ENCODE assay signal across 8 cellular contexts in the genomic region with DNA sequence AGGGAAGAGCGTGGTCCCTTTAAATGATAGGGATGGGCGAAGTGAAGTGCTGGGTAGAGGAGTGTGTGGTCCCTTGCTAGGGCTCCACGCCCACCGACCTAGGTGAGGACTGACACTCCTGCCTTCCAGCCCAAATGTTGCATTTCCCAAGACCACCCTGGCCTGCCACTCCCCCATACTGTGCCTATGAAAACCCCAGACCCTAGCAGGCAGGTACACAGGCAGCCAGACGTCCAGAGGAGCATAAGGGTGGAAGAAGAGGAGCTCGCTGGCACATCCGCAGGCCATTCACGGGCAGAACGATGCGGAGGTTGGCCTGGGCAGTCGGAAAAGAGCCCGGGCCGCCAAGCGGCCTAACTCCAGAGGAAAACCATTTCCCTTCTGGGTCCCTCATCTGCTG. TPM values are rescaled to one million over a fixed set of nuclear protein-coding genes. Genes with fewer than 3 reads are reported as not detected.
DNase-seq lines count a peak whose midpoint lies in the region; ATAC-seq, FAIRE-seq and TF ChIP-seq lines count a peak whose summit lies in the region.

No MANE protein-coding gene starts in this region.

- DNase-seq in activated T-cell treated with anti-CD3 and anti-CD28 coated beads, Interleukin-2, amount 50 U/mL, for 4 hours = no peak
- no peak for DNase-seq in activated T-cell treated with anti-CD3 and anti-CD28 coated beads, Interleukin-2, amount 50 U/mL, for 1 hour
- DNase-seq in activated T-helper 1 cell treated with anti-CD3 and anti-CD28 coated beads, Interleukin-12 subunit alpha, Interleukin-12 subunit beta, Interleukin-2, Interleukin-4 antibody, amounts not matched to agents 30 ng/mL and 10 ng/mL and 1 ng/mL, durations not matched to agents 14 hours and 24 hours and 36 hours (ENCODE audit: low spot score) = no peak
- no peak for DNase-seq in keratinocyte (ENCODE audit: low read depth, low spot score)
- DNase-seq in NCI-H2029 treated with DMSO at 0.1 percent for 48 hours (lab: John Stamatoyannopoulos, UW) = no peak

- peaks cover 25% of the 10 kb centered on the region for H3K4me1 ChIP-seq in keratinocyte (ENCODE audit: control insufficient read depth, extremely low read depth, insufficient read depth, low read length)
- H3K4me1 ChIP-seq in subcutaneous abdominal adipose tissue (ENCODE audit: control insufficient read depth in 5 of 5, insufficient read depth in 5 of 5, low read length in 5 of 5) = peaks cover 0 to 40% (median 34%) of the 10 kb centered on the region in 5 donors

- peaks cover 35% of the 10 kb centered on the region for H3K79me2 ChIP-seq in keratinocyte (ENCODE audit: control insufficient read depth, insufficient read depth, low read length)

- intact Hi-C loops in activated T-helper 1 cell treated with anti-CD3 and anti-CD28 coated beads, Interleukin-12 subunit alpha, Interleukin-12 subunit beta, Interleukin-2, Interleukin-4 antibody, amounts not matched to agents 30 ng/mL and 10 ng/mL and 1 ng/mL, durations not matched to agents 14 hours and 24 hours and 36 hours (cut with micrococcal nuclease) = loop anchor here (5.0 to 10.0 kb wide), 2 partner anchors 111 to 378 kb away; a partner anchor contains a TSS

- FAIRE-seq in keratinocyte (lab: Jason Lieb, UNC) = no peak

- H3K4me3 Mint-ChIP-seq in activated T-cell treated with anti-CD3 and anti-CD28 coated beads, Interleukin-2, amount 50 U/mL, for 4 hours = peak overlapping the region; percentile 96
- peak overlapping the region; percentile 96 for H3K4me3 Mint-ChIP-seq in activated T-helper 1 cell treated with anti-CD3 and anti-CD28 coated beads, Interleukin-12 subunit alpha, Interleukin-12 subunit beta, Interleukin-2, Interleukin-4 antibody, amounts not matched to agents 30 ng/mL and 10 ng/mL and 1 ng/mL, durations not matched to agents 14 hours and 24 hours and 36 hours

- dilution Hi-C loops in keratinocyte (cut with MboI; ENCODE audit: extremely low pct_ligation_motif_present, low sequenced_read_pairs) = no loop called here

- H3K9me1 ChIP-seq in keratinocyte (ENCODE audit: control insufficient read depth, extremely low read depth, insufficient read depth, low read length) = no peaks in the 10 kb centered on the region

- H3K4me3 ChIP-seq in keratinocyte (ENCODE audit: control insufficient read depth in 2 of 3, extremely low read depth in 1 of 3, insufficient read depth in 2 of 3, low read depth in 1 of 3, low read length in 3 of 3) (peak overlapping the region in 1 of 3 experiments; percentile 95), subcutaneous abdominal adipose tissue (ENCODE audit: low read depth in 1 of 5, low read length in 5 of 5) (peak overlapping the region; percentile 85 to 99 (median 97))

- H3K9ac ChIP-seq in keratinocyte (ENCODE audit: control insufficient read depth, extremely low read depth, insufficient read depth, low read length) = no peak overlapping the region
- peak overlapping the region in 1 of 5 donors; percentile 97 for H3K9ac ChIP-seq in subcutaneous abdominal adipose tissue (ENCODE audit: low read length in 5 of 5)

- H3K9me3 ChIP-seq in keratinocyte (ENCODE audit: control insufficient read depth, low read depth, low read length) = no peaks in the 10 kb centered on the region
- H3K9me3 ChIP-seq in subcutaneous abdominal adipose tissue (ENCODE audit: control insufficient read depth in 5 of 5, low read length in 5 of 5) = no peaks in the 10 kb centered on the region

- H3K27ac Mint-ChIP-seq in activated T-helper 1 cell treated with anti-CD3 and anti-CD28 coated beads, Interleukin-12 subunit alpha, Interleukin-12 subunit beta, Interleukin-2, Interleukin-4 antibody, amounts not matched to agents 30 ng/mL and 10 ng/mL and 1 ng/mL, durations not matched to agents 14 hours and 24 hours and 36 hours = no peak overlapping the region

- H3K36me3 ChIP-seq in keratinocyte (ENCODE audit: control insufficient read depth in 2 of 2, extremely low read depth in 1 of 2, insufficient read depth in 2 of 2, low read length in 2 of 2) (no peaks in the 10 kb centered on the region), subcutaneous abdominal adipose tissue (ENCODE audit: control insufficient read depth in 5 of 5, insufficient read depth in 5 of 5, low read length in 5 of 5) (no peaks in the 10 kb centered on the region)

- H3K36me3 Mint-ChIP-seq in activated T-cell treated with anti-CD3 and anti-CD28 coated beads, Interleukin-2, amount 50 U/mL, for 4 hours (ENCODE audit: insufficient read depth) = no peaks in the 10 kb centered on the region
- no peaks in the 10 kb centered on the region for H3K36me3 Mint-ChIP-seq in activated T-helper 1 cell treated with anti-CD3 and anti-CD28 coated beads, Interleukin-12 subunit alpha, Interleukin-12 subunit beta, Interleukin-2, Interleukin-4 antibody, amounts not matched to agents 30 ng/mL and 10 ng/mL and 1 ng/mL, durations not matched to agents 14 hours and 24 hours and 36 hours (ENCODE audit: low read depth)

- TF ChIP-seq CTCF in keratinocyte (optimal IDR thresholded peaks at IDR 0.05 in 1 of 3, IDR thresholded peaks at IDR 0.05 in 1 of 3, conservative IDR thresholded peaks at IDR 0.05 in 1 of 3; ENCODE audit: extremely low read depth in 1 of 3, insufficient read depth in 2 of 3, low read length in 3 of 3) = no peak

- H3K27ac ChIP-seq in keratinocyte (ENCODE audit: control insufficient read depth, insufficient read depth, low read length) (no peak overlapping the region), subcutaneous abdominal adipose tissue (ENCODE audit: low read depth, low read length) (no peak overlapping the region)

- no peaks in the 10 kb centered on the region for H3K27me3 Mint-ChIP-seq in activated T-cell treated with anti-CD3 and anti-CD28 coated beads, Interleukin-2, amount 50 U/mL, for 4 hours (ENCODE audit: low read depth)
- H3K27me3 Mint-ChIP-seq in activated T-helper 1 cell treated with anti-CD3 and anti-CD28 coated beads, Interleukin-12 subunit alpha, Interleukin-12 subunit beta, Interleukin-2, Interleukin-4 antibody, amounts not matched to agents 30 ng/mL and 10 ng/mL and 1 ng/mL, durations not matched to agents 14 hours and 24 hours and 36 hours (ENCODE audit: insufficient read depth) = peaks cover 6% of the 10 kb centered on the region

- H3K27me3 ChIP-seq in keratinocyte (ENCODE audit: control insufficient read depth, extremely low read depth, insufficient read depth, low read length) (no peaks in the 10 kb centered on the region), subcutaneous abdominal adipose tissue (ENCODE audit: control insufficient read depth in 5 of 5, insufficient read depth in 4 of 5, low read length in 5 of 5) (no peaks in the 10 kb centered on the region)

- H3K4me2 ChIP-seq in keratinocyte (ENCODE audit: control insufficient read depth, extremely low read depth, insufficient read depth, low read depth, low read length) = peak overlapping the region; percentile 87

- H4K20me1 ChIP-seq in keratinocyte (ENCODE audit: control insufficient read depth, extremely low read depth, insufficient read depth, low read length) = no peaks in the 10 kb centered on the region

- ATAC-seq in activated T-cell treated with anti-CD3 and anti-CD28 coated beads, Interleukin-2, amount 50 U/mL, for 4 hours = no peak
- ATAC-seq in HG03469 (IDR thresholded peaks at IDR 0.05; ENCODE audit: unreplicated experiment) (no peak), GM18907 (IDR thresholded peaks at IDR 0.05; ENCODE audit: unreplicated experiment) (no peak)

- no peaks in the 10 kb centered on the region for H3K9me3 Mint-ChIP-seq in activated T-cell treated with anti-CD3 and anti-CD28 coated beads, Interleukin-2, amount 50 U/mL, for 4 hours
- no peaks in the 10 kb centered on the region for H3K9me3 Mint-ChIP-seq in activated T-helper 1 cell treated with anti-CD3 and anti-CD28 coated beads, Interleukin-12 subunit alpha, Interleukin-12 subunit beta, Interleukin-2, Interleukin-4 antibody, amounts not matched to agents 30 ng/mL and 10 ng/mL and 1 ng/mL, durations not matched to agents 14 hours and 24 hours and 36 hours

- peaks cover 35% of the 10 kb centered on the region for H3K4me1 Mint-ChIP-seq in activated T-cell treated with anti-CD3 and anti-CD28 coated beads, Interleukin-2, amount 50 U/mL, for 4 hours (ENCODE audit: low read depth)
- H3K4me1 Mint-ChIP-seq in activated T-helper 1 cell treated with anti-CD3 and anti-CD28 coated beads, Interleukin-12 subunit alpha, Interleukin-12 subunit beta, Interleukin-2, Interleukin-4 antibody, amounts not matched to agents 30 ng/mL and 10 ng/mL and 1 ng/mL, durations not matched to agents 14 hours and 24 hours and 36 hours (ENCODE audit: low read depth) = peaks cover 34% of the 10 kb centered on the region

- H2AFZ ChIP-seq in keratinocyte (ENCODE audit: control insufficient read depth, low read length) = peak overlapping the region; percentile 93

RNA-seq across cellular contexts. Expression of a gene that starts 0.8 kb away (rescaled TPM):
- 10 to 100 TPM; 47.2 to 52.7 (median 51.9) TPM for total RNA-seq in activated T-cell treated with anti-CD3 and anti-CD28 coated beads, Interleukin-2, amount 50 U/mL, for 4 hours
- 41.8 and 50.5 TPM in 2 replicates for total RNA-seq in activated T-helper 1 cell treated with anti-CD3 and anti-CD28 coated beads, Interleukin-12 subunit alpha, Interleukin-12 subunit beta, Interleukin-2, Interleukin-4 antibody, amounts not matched to agents 30 ng/mL and 10 ng/mL and 1 ng/mL, durations not matched to agents 14 hours and 24 hours and 36 hours
- 9.9 to 18.8 TPM (median 12.7 TPM) in 3 replicates for polyA plus RNA-seq in keratinocyte
- 26.2 TPM for polyA plus RNA-seq in keratinocyte (2011; ENCODE audit: low read depth)
- polyA plus RNA-seq in keratinocyte (2011; cell fraction: cytosol; rRNA removed) = 10.3 and 17.0 TPM in 2 replicates
- 18.3 and 22.2 TPM in 2 replicates for polyA plus RNA-seq in keratinocyte (2011; cell fraction: nucleus; rRNA removed)
- polyA plus RNA-seq in keratinocyte (2012; ENCODE audit: low replicate concordance) = 11.5 and 26.4 TPM in 2 replicates
- 21.6 to 50.5 TPM (median 24.4 TPM) in 3 replicates for polyA minus RNA-seq in keratinocyte
- 18.8 TPM for polyA minus RNA-seq in keratinocyte (2011; cell fraction: cytosol; rRNA and poly(A)+ RNA removed)
- 22.4 and 40.6 TPM in 2 replicates for polyA minus RNA-seq in keratinocyte (2011; cell fraction: nucleus; rRNA and poly(A)+ RNA removed)

RNA-seq across cellular contexts. Expression of a gene that starts 58.3 kb away (rescaled TPM):
- 1 to 10 TPM; 5.0 to 5.5 (median 5.3) TPM for total RNA-seq in activated T-cell treated with anti-CD3 and anti-CD28 coated beads, Interleukin-2, amount 50 U/mL, for 4 hours
- total RNA-seq in activated T-helper 1 cell treated with anti-CD3 and anti-CD28 coated beads, Interleukin-12 subunit alpha, Interleukin-12 subunit beta, Interleukin-2, Interleukin-4 antibody, amounts not matched to agents 30 ng/mL and 10 ng/mL and 1 ng/mL, durations not matched to agents 14 hours and 24 hours and 36 hours = 9.1 and 9.4 TPM in 2 replicates
- 15.2 to 32.4 TPM (median 24.5 TPM) in 3 replicates for polyA plus RNA-seq in keratinocyte
- 8.1 TPM for polyA plus RNA-seq in keratinocyte (2011; ENCODE audit: low read depth)
- 4.6 and 8.1 TPM in 2 replicates for polyA plus RNA-seq in keratinocyte (2011; cell fraction: cytosol; rRNA removed)
- 106 and 121 TPM in 2 replicates for polyA plus RNA-seq in keratinocyte (2011; cell fraction: nucleus; rRNA removed)
- 10.4 and 13.9 TPM in 2 replicates for polyA plus RNA-seq in keratinocyte (2012; ENCODE audit: low replicate concordance)
- polyA minus RNA-seq in keratinocyte = 6.0 to 34.7 TPM (median 14.2 TPM) in 3 replicates
- polyA minus RNA-seq in keratinocyte (2011; cell fraction: cytosol; rRNA and poly(A)+ RNA removed) = 10.2 TPM
- 15.1 and 30.6 TPM in 2 replicates for polyA minus RNA-seq in keratinocyte (2011; cell fraction: nucleus; rRNA and poly(A)+ RNA removed)
